ENCODE assay signal across 8 cellular contexts in genomic region chr11:4093519-4094347, GRCh38.
DNase-seq lines count a peak whose midpoint lies in the region; ATAC-seq and TF ChIP-seq lines count a peak whose summit lies in the region.

No MANE protein-coding gene starts in this region.

- H3K4me1 ChIP-seq in subcutaneous abdominal adipose tissue (ENCODE audit: control insufficient read depth in 5 of 5, insufficient read depth in 5 of 5, low read length in 5 of 5) = peaks cover 4 to 22% (median 19%) of the 10 kb centered on the region in 5 donors

- H3K36me3 Mint-ChIP-seq in activated naive CD8-positive, alpha-beta T cell treated with anti-CD3 and anti-CD28 coated beads, Interleukin-2, amount 50 U/mL, for 24 hours (ENCODE audit: low read depth) = peaks cover 33% of the 10 kb centered on the region

- H3K9me3 ChIP-seq in iPS-18c (ENCODE audit: control insufficient read depth, insufficient read depth, low read length) (no peaks in the 10 kb centered on the region), subcutaneous abdominal adipose tissue (ENCODE audit: control insufficient read depth in 5 of 5, low read length in 5 of 5) (no peaks in the 10 kb centered on the region)

- DNase-seq in AG09309 (ENCODE audit: low read depth) (no peak), NCI-H2081 treated with DMSO at 0.1 percent for 48 hours (lab: John Stamatoyannopoulos, UW) (no peak), DMS79 treated with DMSO at 0.1 percent for 48 hours (lab: John Stamatoyannopoulos, UW) (no peak)
- no peak for DNase-seq in activated naive CD8-positive, alpha-beta T cell treated with anti-CD3 and anti-CD28 coated beads, Interleukin-2, amount 50 U/mL, for 24 hours
- DNase-seq in stimulated activated CD4-positive, alpha-beta T cell treated with anti-CD3 and anti-CD28 coated beads, Interleukin-1b, Interleukin-23, amount 100 ng/mL, for 48 hours = no peak

- H3K9ac ChIP-seq in subcutaneous abdominal adipose tissue (ENCODE audit: low read length in 5 of 5) = peak overlapping the region; percentile 72 to 91 (median 88)

- peak; percentile 0 for ATAC-seq in HG02759 (IDR thresholded peaks at IDR 0.05; ENCODE audit: unreplicated experiment)
- no peak for ATAC-seq in activated naive CD8-positive, alpha-beta T cell treated with anti-CD3 and anti-CD28 coated beads, Interleukin-2, amount 50 U/mL, for 24 hours

- no peaks in the 10 kb centered on the region for H3K9me3 Mint-ChIP-seq in activated naive CD8-positive, alpha-beta T cell treated with anti-CD3 and anti-CD28 coated beads, Interleukin-2, amount 50 U/mL, for 24 hours

- H3K27ac ChIP-seq in subcutaneous abdominal adipose tissue (ENCODE audit: low read depth, low read length) = peak overlapping the region; percentile 95

- no peaks in the 10 kb centered on the region for H3K27me3 Mint-ChIP-seq in activated naive CD8-positive, alpha-beta T cell treated with anti-CD3 and anti-CD28 coated beads, Interleukin-2, amount 50 U/mL, for 24 hours

- peak overlapping the region; percentile 94 for H3K4me3 Mint-ChIP-seq in activated naive CD8-positive, alpha-beta T cell treated with anti-CD3 and anti-CD28 coated beads, Interleukin-2, amount 50 U/mL, for 24 hours

- no peak for TF ChIP-seq CTCF in AG09309 (IDR thresholded peaks at IDR 0.05; ENCODE audit: control insufficient read depth, insufficient read depth, low read depth, low read length, missing control alignments)

- peaks cover 65% of the 10 kb centered on the region for H3K4me1 Mint-ChIP-seq in activated naive CD8-positive, alpha-beta T cell treated with anti-CD3 and anti-CD28 coated beads, Interleukin-2, amount 50 U/mL, for 24 hours

- peak overlapping the region; percentile 78 for H3K4me3 ChIP-seq in AG09309 (ENCODE audit: control insufficient read depth, low read depth, low read length)
- peak overlapping the region; percentile 86 for H3K4me3 ChIP-seq in iPS-18c (ENCODE audit: insufficient read depth, low read depth, low read length)
- peak overlapping the region; percentile 68 to 95 (median 86) for H3K4me3 ChIP-seq in subcutaneous abdominal adipose tissue (ENCODE audit: low read depth in 1 of 5, low read length in 5 of 5)

- H3K27ac Mint-ChIP-seq in activated naive CD8-positive, alpha-beta T cell treated with anti-CD3 and anti-CD28 coated beads, Interleukin-2, amount 50 U/mL, for 24 hours = peak overlapping the region; percentile 93

- H3K36me3 ChIP-seq in subcutaneous abdominal adipose tissue (ENCODE audit: control insufficient read depth in 5 of 5, insufficient read depth in 5 of 5, low read length in 5 of 5) = peaks cover 0 to 26% (median 24%) of the 10 kb centered on the region in 5 donors

- H3K27me3 ChIP-seq in subcutaneous abdominal adipose tissue (ENCODE audit: control insufficient read depth in 5 of 5, insufficient read depth in 4 of 5, low read length in 5 of 5) = no peaks in the 10 kb centered on the region
